8 cellular contexts compared by ENCODE assay signal in genomic region chr1:201648911-201649775, GRCh38.
DNase-seq lines count a peak whose midpoint lies in the region; ATAC-seq, FAIRE-seq and TF ChIP-seq lines count a peak whose summit lies in the region.

No MANE protein-coding gene starts in this region.

- peaks cover 22% of the 10 kb centered on the region for H3K27me3 Mint-ChIP-seq in Caco-2 (ENCODE audit: insufficient read depth, unreplicated experiment)

- intact Hi-C loops in Caco-2 (cut with micrococcal nuclease; ENCODE audit: unreplicated experiment) (no loop called here), pancreas (cut with DNase I) (no loop called here)

- peak overlapping the region; percentile 74 for H3K4me3 Mint-ChIP-seq in Caco-2 (ENCODE audit: unreplicated experiment)

- no TSS peak for BruUV-seq in Caco-2 (replicated peaks; lab: Mats Ljungman, UMichigan)

- no peak overlapping the region for H3K4me3 ChIP-seq in Caco-2 (ENCODE audit: low read depth, low read length)
- H3K4me3 ChIP-seq in pancreas, result peak overlapping the region; percentile 12 to 57 (median 34)

- peaks cover 8% of the 10 kb centered on the region for H3K4me1 ChIP-seq in Caco-2
- H3K4me1 ChIP-seq in pancreas, result peaks cover 3 to 4% (median 3%) of the 10 kb centered on the region in 3 donors

- no peaks in the 10 kb centered on the region for H3K36me3 ChIP-seq in Caco-2 (ENCODE audit: control insufficient read depth, insufficient read depth, low read length)
- no peaks in the 10 kb centered on the region for H3K36me3 ChIP-seq in pancreas

- H3K27ac Mint-ChIP-seq in Caco-2 (ENCODE audit: unreplicated experiment), result no peak overlapping the region

- in situ Hi-C loops in KBM-7 (cut with MboI; ENCODE audit: low pct_unique_long_range_greater_than_20kb, low sequenced_read_pairs), result no loop called here

- CTCF ChIA-PET in Caco-2 (lab: Charles Lee), result interaction anchor here (1.1 to 1.3 kb wide), 2 partner anchors 11 to 144 kb away, joined by 4 to 5 read pairs; no protein-coding TSS in a partner anchor

- H3K9me3 ChIP-seq in Caco-2 (no peaks in the 10 kb centered on the region), pancreas (no peaks in the 10 kb centered on the region)

- POLR2A ChIA-PET in Caco-2 (lab: Charles Lee), result no interaction called here

- H3K36me3 Mint-ChIP-seq in Caco-2 (ENCODE audit: insufficient read depth, unreplicated experiment), result no peaks in the 10 kb centered on the region

- DNase-seq in Caco-2 (no peak), NCI-H345 treated with DMSO at 0.1 percent for 48 hours (lab: John Stamatoyannopoulos, UW; ENCODE audit: unreplicated experiment) (peak; percentile 20), pancreas (peak; percentile 19 to 79 (median 54)), A172 (ENCODE audit: low spot score) (no peak), KBM-7 (no peak)
- no peak for DNase-seq in stimulated activated CD4-positive, alpha-beta T cell treated with anti-CD3 and anti-CD28 coated beads, Interleukin-4, amount 100 ng/mL, for 1 hour

- TF ChIP-seq CTCF in Caco-2 (IDR thresholded peaks at IDR 0.05; ENCODE audit: insufficient read depth in 1 of 2, low read depth in 1 of 2, low read length in 1 of 2, severe bottlenecking in 1 of 2, unreplicated experiment in 1 of 2) (no peak), pancreas (IDR thresholded peaks at IDR 0.05) (no peak)

- no peaks in the 10 kb centered on the region for H3K9me3 Mint-ChIP-seq in Caco-2 (ENCODE audit: unreplicated experiment)

- H3K4me1 Mint-ChIP-seq in Caco-2 (ENCODE audit: low read depth, unreplicated experiment), result no peaks in the 10 kb centered on the region

- H3K27me3 ChIP-seq in Caco-2 (replicated peaks; ENCODE audit: control insufficient read depth, insufficient read depth, low read length) (peaks cover 9% of the 10 kb centered on the region), pancreas (no peaks in the 10 kb centered on the region)

- ATAC-seq in esophagus mucosa (peak; percentile 2), pancreas (peak; percentile 23 to 46 (median 28)), HG03095 (IDR thresholded peaks at IDR 0.05; ENCODE audit: unreplicated experiment) (no peak)

- no peak for FAIRE-seq in pancreas (lab: Jason Lieb, UNC)

- H3K27ac ChIP-seq in pancreas, result peak overlapping the region in 1 of 4 donors; percentile 35

- 21 to 27% methylated on average over 49 to 52 of the region's 52 CpGs for WGBS in pancreas, 2 donors

Comparison
In these comparisons a context has a peak if more than half of its experiments do, and no peak if none do; other contexts are left out.
1. DNase-seq: peak in NCI-H345 treated with DMSO at 0.1 percent for 48 hours (single experiment) and pancreas (6 of 6); none in Caco-2 (0 of 2), stimulated activated CD4-positive, alpha-beta T cell treated with anti-CD3 and anti-CD28 coated beads, Interleukin-4, amount 100 ng/mL, for 1 hour (single experiment), A172 (single experiment) and KBM-7 (single experiment).